In genomic region chr19:11848200-11848593, GRCh38 we compare ENCODE assay signal across 7 cellular contexts. TPM values are rescaled to one million over a fixed set of nuclear protein-coding genes. Genes with fewer than 3 reads are reported as not detected.
DNase-seq lines count a peak whose midpoint lies in the region; ATAC-seq and TF ChIP-seq lines count a peak whose summit lies in the region.

No MANE protein-coding gene starts in this region.

- H3K36me3 ChIP-seq in H7 (replicated peaks; ENCODE audit: control insufficient read depth, insufficient read depth, low read length) (no peaks in the 10 kb centered on the region), SU-DHL-6 (ENCODE audit: low read length) (0 out of 2 replicates have a peak, but pooled peaks cover 11% of the 10 kb centered on the region)

- H3K27me3 ChIP-seq in H7 (ENCODE audit: control insufficient read depth, insufficient read depth, low read length) (no peaks in the 10 kb centered on the region), SU-DHL-6 (ENCODE audit: low read length) (no peaks in the 10 kb centered on the region)

- H3K9me2 ChIP-seq in SU-DHL-6 (replicated peaks; ENCODE audit: insufficient read depth, low read length) = no peaks in the 10 kb centered on the region

- no peak for ATAC-seq in stimulated activated memory B cell treated with anti-CD40 and anti-IgM and Interleukin-4, amounts not matched to agents 10 μg/mL and 1 μg/mL and 100 μg/mL, for 72 hours

- peak overlapping the region; percentile 82 for H3K27ac Mint-ChIP-seq in stimulated activated memory B cell treated with anti-CD40 and anti-IgM and Interleukin-4, amounts not matched to agents 10 μg/mL and 1 μg/mL and 100 μg/mL, for 72 hours

- H3K79me2 ChIP-seq in SU-DHL-6 (ENCODE audit: insufficient read depth, low read length) = peaks cover 37% of the 10 kb centered on the region

- H3K4me1 Mint-ChIP-seq in stimulated activated memory B cell treated with anti-CD40 and anti-IgM and Interleukin-4, amounts not matched to agents 10 μg/mL and 1 μg/mL and 100 μg/mL, for 72 hours = peaks cover 36% of the 10 kb centered on the region

- H4K20me1 ChIP-seq in SU-DHL-6 (ENCODE audit: low read depth, low read length) = no peaks in the 10 kb centered on the region

- H3K27ac ChIP-seq in SU-DHL-6 (ENCODE audit: low read depth, low read length) = no peak overlapping the region

- H3K9me3 Mint-ChIP-seq in stimulated activated memory B cell treated with anti-CD40 and anti-IgM and Interleukin-4, amounts not matched to agents 10 μg/mL and 1 μg/mL and 100 μg/mL, for 72 hours = no peaks in the 10 kb centered on the region

- no peaks in the 10 kb centered on the region for H3K9me3 ChIP-seq in SU-DHL-6 (ENCODE audit: insufficient read depth, low read length)

- H3K4me2 ChIP-seq in SU-DHL-6 (ENCODE audit: low read depth, low read length, poor library complexity, severe bottlenecking) = peak overlapping the region; percentile 54

- TF ChIP-seq CTCF in SU-DHL-6 (IDR thresholded peaks at IDR 0.05; ENCODE audit: insufficient read depth, low read length, poor library complexity, severe bottlenecking) (no peak), foreskin fibroblast (IDR thresholded peaks at IDR 0.05; ENCODE audit: low read depth, low read length) (no peak)

- no peaks in the 10 kb centered on the region for H3K27me3 Mint-ChIP-seq in stimulated activated memory B cell treated with anti-CD40 and anti-IgM and Interleukin-4, amounts not matched to agents 10 μg/mL and 1 μg/mL and 100 μg/mL, for 72 hours

- H3K9ac ChIP-seq in SU-DHL-6 (ENCODE audit: low read length) = peak overlapping the region; percentile 68

- peak overlapping the region; percentile 91 for H2AFZ ChIP-seq in SU-DHL-6 (ENCODE audit: low read depth, low read length, severe bottlenecking)

- peak overlapping the region; percentile 89 for H3K4me3 Mint-ChIP-seq in stimulated activated memory B cell treated with anti-CD40 and anti-IgM and Interleukin-4, amounts not matched to agents 10 μg/mL and 1 μg/mL and 100 μg/mL, for 72 hours

- no peaks in the 10 kb centered on the region for H3F3A ChIP-seq in SU-DHL-6 (ENCODE audit: insufficient read depth)

- DNase-seq in H7 (peak; percentile 6), foreskin fibroblast (no peak), DMS114 treated with DMSO at 0.1 percent for 48 hours (lab: John Stamatoyannopoulos, UW; ENCODE audit: unreplicated experiment) (no peak), NCI-H226 (no peak), NCI-H1436 treated with DMSO at 0.1 percent for 48 hours (lab: John Stamatoyannopoulos, UW) (no peak)

- H3K4me3 ChIP-seq in H7 (ENCODE audit: insufficient read depth, low read depth, low read length) = no peak overlapping the region
- H3K4me3 ChIP-seq in SU-DHL-6 (ENCODE audit: insufficient read depth, low read length, poor library complexity, severe bottlenecking) = peak overlapping the region; percentile 72
- peak overlapping the region; percentile 69 to 75 for H3K4me3 ChIP-seq in foreskin fibroblast (ENCODE audit: low read depth in 1 of 2, low read length in 2 of 2)

- H3K36me3 Mint-ChIP-seq in stimulated activated memory B cell treated with anti-CD40 and anti-IgM and Interleukin-4, amounts not matched to agents 10 μg/mL and 1 μg/mL and 100 μg/mL, for 72 hours = peaks cover 14% of the 10 kb centered on the region

RNA-seq across cellular contexts. Expression of gene ZNF439, which starts 0.3 kb away (rescaled TPM):
- total RNA-seq in H7 (2014; rRNA removed; shearing (Covaris generic)) = not detected in 2 replicates

RNA-seq across cellular contexts. Expression of gene ZNF440, which starts 34.1 kb away (rescaled TPM):
- 0.55 TPM in 1 of 2 replicates, not detected in the other for total RNA-seq in H7 (2014; rRNA removed; shearing (Covaris generic))

RNA-seq across cellular contexts. Expression of gene ZNF69, which starts 39.4 kb away (rescaled TPM):
- 0.07 TPM in 1 of 2 replicates, not detected in the other for total RNA-seq in H7 (2014; rRNA removed; shearing (Covaris generic))

RNA-seq across cellular contexts. Expression of gene ZNF491, which starts 49.9 kb away (rescaled TPM):
- total RNA-seq in H7 (2014; rRNA removed; shearing (Covaris generic)) = 0.03 TPM in 1 of 2 replicates, not detected in the other
